ENCODE assay signal across 1 cellular context in the genomic region with DNA sequence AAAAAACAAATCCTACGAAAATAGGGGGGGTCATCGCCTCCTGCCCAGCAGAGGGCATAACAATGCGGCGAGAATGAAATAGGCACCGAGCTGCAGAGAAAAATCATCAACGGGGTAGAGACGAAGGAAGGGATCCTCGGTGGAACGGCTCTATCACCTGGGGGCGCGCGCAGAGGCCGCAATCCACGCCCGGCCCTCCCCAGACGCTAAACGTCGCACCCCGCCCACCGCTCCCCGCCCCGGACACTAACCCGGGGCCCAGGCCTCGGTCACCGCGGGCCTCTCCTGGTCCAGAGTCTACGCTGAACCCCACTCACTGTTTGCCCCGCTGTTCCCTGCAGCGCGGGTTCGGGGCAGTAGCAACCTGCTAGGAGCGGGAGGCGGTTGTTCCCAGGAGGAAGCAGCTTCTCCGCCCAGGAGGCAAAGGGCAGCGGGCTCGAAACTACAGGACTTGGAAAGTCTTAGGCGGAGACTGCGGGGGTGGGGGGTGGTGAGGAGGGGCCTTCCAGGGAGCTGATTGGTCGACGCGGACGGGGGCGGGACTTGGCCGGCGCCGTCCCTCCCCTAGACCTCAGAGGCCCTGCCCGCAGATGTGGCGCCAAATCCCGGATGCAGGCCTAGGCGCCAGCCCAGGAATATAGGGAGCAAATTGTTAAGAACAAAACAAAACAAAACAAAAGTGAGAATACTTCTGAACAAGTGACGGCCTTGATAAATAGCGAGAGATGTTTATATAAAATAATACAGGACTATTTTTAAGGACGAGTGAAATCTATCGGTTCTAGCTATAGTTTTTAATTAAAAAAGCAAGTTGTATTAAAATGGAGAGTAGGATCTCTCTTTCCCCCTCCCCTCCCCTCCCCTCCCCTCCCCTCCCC.
TF ChIP-seq lines count a peak whose summit lies in the region.

A gene with protein sequence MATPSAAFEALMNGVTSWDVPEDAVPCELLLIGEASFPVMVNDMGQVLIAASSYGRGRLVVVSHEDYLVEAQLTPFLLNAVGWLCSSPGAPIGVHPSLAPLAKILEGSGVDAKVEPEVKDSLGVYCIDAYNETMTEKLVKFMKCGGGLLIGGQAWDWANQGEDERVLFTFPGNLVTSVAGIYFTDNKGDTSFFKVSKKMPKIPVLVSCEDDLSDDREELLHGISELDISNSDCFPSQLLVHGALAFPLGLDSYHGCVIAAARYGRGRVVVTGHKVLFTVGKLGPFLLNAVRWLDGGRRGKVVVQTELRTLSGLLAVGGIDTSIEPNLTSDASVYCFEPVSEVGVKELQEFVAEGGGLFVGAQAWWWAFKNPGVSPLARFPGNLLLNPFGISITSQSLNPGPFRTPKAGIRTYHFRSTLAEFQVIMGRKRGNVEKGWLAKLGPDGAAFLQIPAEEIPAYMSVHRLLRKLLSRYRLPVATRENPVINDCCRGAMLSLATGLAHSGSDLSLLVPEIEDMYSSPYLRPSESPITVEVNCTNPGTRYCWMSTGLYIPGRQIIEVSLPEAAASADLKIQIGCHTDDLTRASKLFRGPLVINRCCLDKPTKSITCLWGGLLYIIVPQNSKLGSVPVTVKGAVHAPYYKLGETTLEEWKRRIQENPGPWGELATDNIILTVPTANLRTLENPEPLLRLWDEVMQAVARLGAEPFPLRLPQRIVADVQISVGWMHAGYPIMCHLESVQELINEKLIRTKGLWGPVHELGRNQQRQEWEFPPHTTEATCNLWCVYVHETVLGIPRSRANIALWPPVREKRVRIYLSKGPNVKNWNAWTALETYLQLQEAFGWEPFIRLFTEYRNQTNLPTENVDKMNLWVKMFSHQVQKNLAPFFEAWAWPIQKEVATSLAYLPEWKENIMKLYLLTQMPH (minus strand): TSS at position 467 of the 878 bp plus-strand sequence. CDS start 25,568 bp downstream, outside the sequence.

TF ChIP-seq in K562, 482 proteins besides CTCF, POLR2A, EP300 and RAD21 (continued from another document and continues in another):
- TF ChIP-seq, protein P1, sequence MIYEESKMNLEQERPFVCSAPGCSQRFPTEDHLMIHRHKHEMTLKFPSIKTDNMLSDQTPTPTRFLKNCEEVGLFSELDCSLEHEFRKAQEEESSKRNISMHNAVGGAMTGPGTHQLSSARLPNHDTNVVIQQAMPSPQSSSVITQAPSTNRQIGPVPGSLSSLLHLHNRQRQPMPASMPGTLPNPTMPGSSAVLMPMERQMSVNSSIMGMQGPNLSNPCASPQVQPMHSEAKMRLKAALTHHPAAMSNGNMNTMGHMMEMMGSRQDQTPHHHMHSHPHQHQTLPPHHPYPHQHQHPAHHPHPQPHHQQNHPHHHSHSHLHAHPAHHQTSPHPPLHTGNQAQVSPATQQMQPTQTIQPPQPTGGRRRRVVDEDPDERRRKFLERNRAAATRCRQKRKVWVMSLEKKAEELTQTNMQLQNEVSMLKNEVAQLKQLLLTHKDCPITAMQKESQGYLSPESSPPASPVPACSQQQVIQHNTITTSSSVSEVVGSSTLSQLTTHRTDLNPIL (CRISPR knock-in tag; IDR thresholded peaks at IDR 0.05), result no peak
- TF ChIP-seq, protein P2, sequence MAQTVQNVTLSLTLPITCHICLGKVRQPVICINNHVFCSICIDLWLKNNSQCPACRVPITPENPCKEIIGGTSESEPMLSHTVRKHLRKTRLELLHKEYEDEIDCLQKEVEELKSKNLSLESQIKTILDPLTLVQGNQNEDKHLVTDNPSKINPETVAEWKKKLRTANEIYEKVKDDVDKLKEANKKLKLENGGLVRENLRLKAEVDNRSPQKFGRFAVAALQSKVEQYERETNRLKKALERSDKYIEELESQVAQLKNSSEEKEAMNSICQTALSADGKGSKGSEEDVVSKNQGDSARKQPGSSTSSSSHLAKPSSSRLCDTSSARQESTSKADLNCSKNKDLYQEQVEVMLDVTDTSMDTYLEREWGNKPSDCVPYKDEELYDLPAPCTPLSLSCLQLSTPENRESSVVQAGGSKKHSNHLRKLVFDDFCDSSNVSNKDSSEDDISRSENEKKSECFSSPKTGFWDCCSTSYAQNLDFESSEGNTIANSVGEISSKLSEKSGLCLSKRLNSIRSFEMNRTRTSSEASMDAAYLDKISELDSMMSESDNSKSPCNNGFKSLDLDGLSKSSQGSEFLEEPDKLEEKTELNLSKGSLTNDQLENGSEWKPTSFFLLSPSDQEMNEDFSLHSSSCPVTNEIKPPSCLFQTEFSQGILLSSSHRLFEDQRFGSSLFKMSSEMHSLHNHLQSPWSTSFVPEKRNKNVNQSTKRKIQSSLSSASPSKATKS (CRISPR knock-in tag; IDR thresholded peaks at IDR 0.05), result no peak
- TF ChIP-seq ZNF12 (CRISPR knock-in tag; IDR thresholded peaks at IDR 0.05) (no peak; the same call in 1 of the 2 replicates), PHB2 (IDR thresholded peaks at IDR 0.05; ENCODE audit: low read depth) (no peak), TCF7L2 (IDR thresholded peaks at IDR 0.05; ENCODE audit: low read depth, low read length) (no peak), GTF2E2 (tag; IDR thresholded peaks at IDR 0.05) (no peak), KDM1A (IDR thresholded peaks at IDR 0.05) (no peak), STAT5B (CRISPR knock-in tag; IDR thresholded peaks at IDR 0.05) (no peak), ZNF146 (CRISPR knock-in tag; IDR thresholded peaks at IDR 0.05; ENCODE audit: unreplicated experiment) (no peak), BMI1 (IDR thresholded peaks at IDR 0.05; ENCODE audit: low read length) (no peak), NR3C1 (CRISPR knock-in tag; IDR thresholded peaks at IDR 0.05) (no peak), TBL1XR1 (IDR thresholded peaks at IDR 0.05; ENCODE audit: low read length in 2 of 2) (no peak; a peak in 1 of 4 replicates), HNRNPH1 (optimal IDR thresholded peaks at IDR 0.05; ENCODE audit: low read depth, low read length) (no peak), RFX1 (IDR thresholded peaks at IDR 0.05) (no peak), NR4A1 (CRISPR knock-in tag; IDR thresholded peaks at IDR 0.05) (no peak), NR4A1 (tag; IDR thresholded peaks at IDR 0.05) (no peak), ZNF274 (IDR thresholded peaks at IDR 0.05; ENCODE audit: borderline replicate concordance, low read depth, low read length) (no peak)
- TF ChIP-seq, protein P3, sequence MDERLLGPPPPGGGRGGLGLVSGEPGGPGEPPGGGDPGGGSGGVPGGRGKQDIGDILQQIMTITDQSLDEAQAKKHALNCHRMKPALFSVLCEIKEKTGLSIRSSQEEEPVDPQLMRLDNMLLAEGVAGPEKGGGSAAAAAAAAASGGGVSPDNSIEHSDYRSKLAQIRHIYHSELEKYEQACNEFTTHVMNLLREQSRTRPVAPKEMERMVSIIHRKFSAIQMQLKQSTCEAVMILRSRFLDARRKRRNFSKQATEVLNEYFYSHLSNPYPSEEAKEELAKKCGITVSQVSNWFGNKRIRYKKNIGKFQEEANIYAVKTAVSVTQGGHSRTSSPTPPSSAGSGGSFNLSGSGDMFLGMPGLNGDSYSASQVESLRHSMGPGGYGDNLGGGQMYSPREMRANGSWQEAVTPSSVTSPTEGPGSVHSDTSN (CRISPR knock-in tag; IDR thresholded peaks at IDR 0.05; ENCODE audit: low read depth), result no peak
- TF ChIP-seq, protein P3 (tag; conservative IDR thresholded peaks at IDR 0.05; ENCODE audit: low read depth), result no peak
- TF ChIP-seq, protein P4, sequence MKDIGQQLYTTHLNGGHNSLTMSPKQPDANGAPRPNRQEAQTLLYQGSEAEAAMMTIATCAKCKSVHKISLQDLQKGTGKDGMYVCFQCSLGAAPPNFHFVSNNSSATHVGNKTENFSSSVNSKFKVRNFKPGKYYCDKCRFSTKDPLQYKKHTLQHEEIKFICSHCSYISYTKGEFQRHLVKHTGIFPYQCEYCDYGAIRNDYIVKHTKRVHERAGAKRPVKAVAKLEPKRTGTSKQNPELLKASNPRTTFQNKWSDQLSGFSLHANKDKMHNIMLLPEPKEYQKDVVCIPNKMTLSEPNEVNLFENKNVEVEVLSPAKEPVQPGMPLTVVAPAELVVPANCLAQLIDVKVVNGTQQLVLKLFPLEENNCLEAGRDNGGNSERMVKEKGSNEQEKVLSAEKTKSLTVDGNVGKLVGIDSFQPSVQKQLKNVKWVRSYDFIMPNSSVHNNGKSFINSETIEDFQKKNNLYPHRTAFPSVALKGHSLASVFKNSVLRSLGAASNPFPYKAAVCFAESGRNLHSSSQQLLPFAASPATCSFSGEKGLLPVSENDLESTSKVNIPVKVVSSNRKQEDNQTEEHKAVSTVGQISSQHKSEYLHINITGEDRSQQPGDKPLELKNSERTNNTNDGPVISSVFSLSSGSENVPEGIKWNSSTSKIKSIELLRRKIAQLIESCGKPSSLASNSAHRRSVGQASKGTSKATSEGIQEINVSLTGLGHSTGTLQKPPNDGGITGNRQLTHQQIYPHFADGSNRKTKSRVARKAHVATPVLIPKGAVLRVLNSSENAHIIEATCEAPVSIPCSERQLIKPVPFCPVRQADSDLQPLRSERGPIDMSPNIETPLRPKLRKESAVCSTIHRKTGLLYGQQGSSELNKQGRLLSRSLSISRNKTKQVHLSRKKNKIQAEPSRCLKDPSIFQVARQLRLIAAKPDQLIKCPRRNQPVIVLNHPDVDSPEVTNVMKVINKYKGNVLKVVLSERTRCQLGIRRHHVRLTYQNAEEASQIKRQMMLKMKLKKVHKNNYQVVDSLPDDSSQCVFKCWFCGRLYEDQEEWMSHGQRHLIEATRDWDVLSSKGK (CRISPR knock-in tag; IDR thresholded peaks at IDR 0.05), result no peak
- TF ChIP-seq, protein P5, sequence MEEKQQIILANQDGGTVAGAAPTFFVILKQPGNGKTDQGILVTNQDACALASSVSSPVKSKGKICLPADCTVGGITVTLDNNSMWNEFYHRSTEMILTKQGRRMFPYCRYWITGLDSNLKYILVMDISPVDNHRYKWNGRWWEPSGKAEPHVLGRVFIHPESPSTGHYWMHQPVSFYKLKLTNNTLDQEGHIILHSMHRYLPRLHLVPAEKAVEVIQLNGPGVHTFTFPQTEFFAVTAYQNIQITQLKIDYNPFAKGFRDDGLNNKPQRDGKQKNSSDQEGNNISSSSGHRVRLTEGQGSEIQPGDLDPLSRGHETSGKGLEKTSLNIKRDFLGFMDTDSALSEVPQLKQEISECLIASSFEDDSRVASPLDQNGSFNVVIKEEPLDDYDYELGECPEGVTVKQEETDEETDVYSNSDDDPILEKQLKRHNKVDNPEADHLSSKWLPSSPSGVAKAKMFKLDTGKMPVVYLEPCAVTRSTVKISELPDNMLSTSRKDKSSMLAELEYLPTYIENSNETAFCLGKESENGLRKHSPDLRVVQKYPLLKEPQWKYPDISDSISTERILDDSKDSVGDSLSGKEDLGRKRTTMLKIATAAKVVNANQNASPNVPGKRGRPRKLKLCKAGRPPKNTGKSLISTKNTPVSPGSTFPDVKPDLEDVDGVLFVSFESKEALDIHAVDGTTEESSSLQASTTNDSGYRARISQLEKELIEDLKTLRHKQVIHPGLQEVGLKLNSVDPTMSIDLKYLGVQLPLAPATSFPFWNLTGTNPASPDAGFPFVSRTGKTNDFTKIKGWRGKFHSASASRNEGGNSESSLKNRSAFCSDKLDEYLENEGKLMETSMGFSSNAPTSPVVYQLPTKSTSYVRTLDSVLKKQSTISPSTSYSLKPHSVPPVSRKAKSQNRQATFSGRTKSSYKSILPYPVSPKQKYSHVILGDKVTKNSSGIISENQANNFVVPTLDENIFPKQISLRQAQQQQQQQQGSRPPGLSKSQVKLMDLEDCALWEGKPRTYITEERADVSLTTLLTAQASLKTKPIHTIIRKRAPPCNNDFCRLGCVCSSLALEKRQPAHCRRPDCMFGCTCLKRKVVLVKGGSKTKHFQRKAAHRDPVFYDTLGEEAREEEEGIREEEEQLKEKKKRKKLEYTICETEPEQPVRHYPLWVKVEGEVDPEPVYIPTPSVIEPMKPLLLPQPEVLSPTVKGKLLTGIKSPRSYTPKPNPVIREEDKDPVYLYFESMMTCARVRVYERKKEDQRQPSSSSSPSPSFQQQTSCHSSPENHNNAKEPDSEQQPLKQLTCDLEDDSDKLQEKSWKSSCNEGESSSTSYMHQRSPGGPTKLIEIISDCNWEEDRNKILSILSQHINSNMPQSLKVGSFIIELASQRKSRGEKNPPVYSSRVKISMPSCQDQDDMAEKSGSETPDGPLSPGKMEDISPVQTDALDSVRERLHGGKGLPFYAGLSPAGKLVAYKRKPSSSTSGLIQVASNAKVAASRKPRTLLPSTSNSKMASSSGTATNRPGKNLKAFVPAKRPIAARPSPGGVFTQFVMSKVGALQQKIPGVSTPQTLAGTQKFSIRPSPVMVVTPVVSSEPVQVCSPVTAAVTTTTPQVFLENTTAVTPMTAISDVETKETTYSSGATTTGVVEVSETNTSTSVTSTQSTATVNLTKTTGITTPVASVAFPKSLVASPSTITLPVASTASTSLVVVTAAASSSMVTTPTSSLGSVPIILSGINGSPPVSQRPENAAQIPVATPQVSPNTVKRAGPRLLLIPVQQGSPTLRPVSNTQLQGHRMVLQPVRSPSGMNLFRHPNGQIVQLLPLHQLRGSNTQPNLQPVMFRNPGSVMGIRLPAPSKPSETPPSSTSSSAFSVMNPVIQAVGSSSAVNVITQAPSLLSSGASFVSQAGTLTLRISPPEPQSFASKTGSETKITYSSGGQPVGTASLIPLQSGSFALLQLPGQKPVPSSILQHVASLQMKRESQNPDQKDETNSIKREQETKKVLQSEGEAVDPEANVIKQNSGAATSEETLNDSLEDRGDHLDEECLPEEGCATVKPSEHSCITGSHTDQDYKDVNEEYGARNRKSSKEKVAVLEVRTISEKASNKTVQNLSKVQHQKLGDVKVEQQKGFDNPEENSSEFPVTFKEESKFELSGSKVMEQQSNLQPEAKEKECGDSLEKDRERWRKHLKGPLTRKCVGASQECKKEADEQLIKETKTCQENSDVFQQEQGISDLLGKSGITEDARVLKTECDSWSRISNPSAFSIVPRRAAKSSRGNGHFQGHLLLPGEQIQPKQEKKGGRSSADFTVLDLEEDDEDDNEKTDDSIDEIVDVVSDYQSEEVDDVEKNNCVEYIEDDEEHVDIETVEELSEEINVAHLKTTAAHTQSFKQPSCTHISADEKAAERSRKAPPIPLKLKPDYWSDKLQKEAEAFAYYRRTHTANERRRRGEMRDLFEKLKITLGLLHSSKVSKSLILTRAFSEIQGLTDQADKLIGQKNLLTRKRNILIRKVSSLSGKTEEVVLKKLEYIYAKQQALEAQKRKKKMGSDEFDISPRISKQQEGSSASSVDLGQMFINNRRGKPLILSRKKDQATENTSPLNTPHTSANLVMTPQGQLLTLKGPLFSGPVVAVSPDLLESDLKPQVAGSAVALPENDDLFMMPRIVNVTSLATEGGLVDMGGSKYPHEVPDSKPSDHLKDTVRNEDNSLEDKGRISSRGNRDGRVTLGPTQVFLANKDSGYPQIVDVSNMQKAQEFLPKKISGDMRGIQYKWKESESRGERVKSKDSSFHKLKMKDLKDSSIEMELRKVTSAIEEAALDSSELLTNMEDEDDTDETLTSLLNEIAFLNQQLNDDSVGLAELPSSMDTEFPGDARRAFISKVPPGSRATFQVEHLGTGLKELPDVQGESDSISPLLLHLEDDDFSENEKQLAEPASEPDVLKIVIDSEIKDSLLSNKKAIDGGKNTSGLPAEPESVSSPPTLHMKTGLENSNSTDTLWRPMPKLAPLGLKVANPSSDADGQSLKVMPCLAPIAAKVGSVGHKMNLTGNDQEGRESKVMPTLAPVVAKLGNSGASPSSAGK (IDR thresholded peaks at IDR 0.05), result peak; percentile 43; the same call in 1 of the 2 replicates
